In the genomic region with DNA sequence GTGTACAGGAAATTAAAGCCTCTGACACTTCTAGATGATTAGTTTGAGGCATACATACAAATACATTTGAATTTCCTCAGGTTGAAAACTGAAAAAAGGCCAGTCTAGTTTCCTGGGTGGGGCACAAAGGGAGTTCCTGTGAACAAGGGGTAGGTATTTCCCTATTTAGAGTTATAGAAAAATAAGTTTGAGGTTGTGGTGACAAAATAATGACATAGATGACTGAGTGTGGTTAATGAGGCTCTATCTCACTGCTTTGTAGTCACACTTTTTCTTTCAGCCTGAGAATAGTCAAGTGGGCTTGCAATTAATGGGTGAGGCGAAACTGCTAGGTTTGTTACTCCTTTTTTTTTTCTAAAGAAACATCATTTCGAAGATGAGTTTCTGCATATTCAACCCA, we compare ENCODE assay signal across 8 cellular contexts. TPM values are rescaled to one million over a fixed set of nuclear protein-coding genes. Genes with fewer than 3 reads are reported as not detected.
DNase-seq lines count a peak whose midpoint lies in the region; ATAC-seq and TF ChIP-seq lines count a peak whose summit lies in the region.

No MANE protein-coding gene starts in this region.

- H3K27me3 ChIP-seq in left lung, result no peaks in the 10 kb centered on the region

- peaks cover 0 to 2% (median 0%) of the 10 kb centered on the region in 7 donors for H3K9me3 Mint-ChIP-seq in CD14-positive monocyte
- H3K9me3 Mint-ChIP-seq in activated CD4-positive, alpha-beta memory T cell treated with anti-CD3 and anti-CD28 coated beads for 36 hours, result no peaks in the 10 kb centered on the region

- no peak for DNase-seq in CD14-positive monocyte (ENCODE audit: low spot score)
- peak; percentile 48 for DNase-seq in activated CD4-positive, alpha-beta memory T cell treated with anti-CD3 and anti-CD28 coated beads for 36 hours
- no peak for DNase-seq in NCI-H526 treated with DMSO at 0.1 percent for 48 hours (lab: John Stamatoyannopoulos, UW)
- no peak for DNase-seq in left lung
- DNase-seq in NCI-H1105 (lab: John Stamatoyannopoulos, UW), result no peak
- DNase-seq in NCI-H526 (lab: John Stamatoyannopoulos, UW), result no peak

- intact Hi-C loops in CD14-positive monocyte (cut with micrococcal nuclease), result loop anchor here in 1 of 2 donors (10.0 kb wide), 2 partner anchors 87 to 943 kb away; no protein-coding TSS in a partner anchor
- intact Hi-C loops in activated CD4-positive, alpha-beta memory T cell treated with anti-CD3 and anti-CD28 coated beads for 36 hours (cut with micrococcal nuclease), result loop anchor here (1.0 to 10.0 kb wide), 9 partner anchors 86 to 923 kb away; a partner anchor contains a TSS
- intact Hi-C loops in left lung (cut with DNase I), result loop anchor here in 1 of 2 donors (10.0 kb wide), 1 partner anchor 153 kb away; no protein-coding TSS in a partner anchor

- CTCF ChIA-PET in activated CD4-positive, alpha-beta memory T cell treated with anti-CD3 and anti-CD28 coated beads for 36 hours (lab: Charles Lee), result interaction anchor here (1.2 kb wide), 1 partner anchor 152 kb away, joined by 3 read pairs; no protein-coding TSS in a partner anchor

- H3K27ac Mint-ChIP-seq in CD14-positive monocyte, result peak overlapping the region; percentile 87 to 96 (median 93)
- peak overlapping the region; percentile 75 for H3K27ac Mint-ChIP-seq in activated CD4-positive, alpha-beta memory T cell treated with anti-CD3 and anti-CD28 coated beads for 36 hours

- TF ChIP-seq CTCF in CD14-positive monocyte (IDR thresholded peaks at IDR 0.05) (no peak), left lung (IDR thresholded peaks at IDR 0.05) (no peak)

- POLR2A ChIA-PET in activated CD4-positive, alpha-beta memory T cell treated with anti-CD3 and anti-CD28 coated beads for 36 hours (lab: Charles Lee), result interaction anchor here (0.9 kb wide), 1 partner anchor 9 kb away, joined by 3 read pairs; no protein-coding TSS in a partner anchor

- peak; percentile 43 for ATAC-seq in GM19035 (IDR thresholded peaks at IDR 0.05; ENCODE audit: unreplicated experiment)
- peak; percentile 47 for ATAC-seq in HG03139 (IDR thresholded peaks at IDR 0.05; ENCODE audit: unreplicated experiment)
- ATAC-seq in left lung, result no peak

- peaks cover 37 to 80% of the 10 kb centered on the region in 2 donors for H3K4me1 ChIP-seq in left lung

- no peaks in the 10 kb centered on the region for H3K27me3 Mint-ChIP-seq in CD14-positive monocyte (ENCODE audit: low read depth in 3 of 3)
- no peaks in the 10 kb centered on the region for H3K27me3 Mint-ChIP-seq in activated CD4-positive, alpha-beta memory T cell treated with anti-CD3 and anti-CD28 coated beads for 36 hours

- H3K4me3 Mint-ChIP-seq in CD14-positive monocyte, result peak overlapping the region; percentile 6 to 70
- peak overlapping the region; percentile 35 for H3K4me3 Mint-ChIP-seq in activated CD4-positive, alpha-beta memory T cell treated with anti-CD3 and anti-CD28 coated beads for 36 hours

- peaks cover 14 to 51% of the 10 kb centered on the region in 2 donors for H3K36me3 Mint-ChIP-seq in CD14-positive monocyte
- no peaks in the 10 kb centered on the region for H3K36me3 Mint-ChIP-seq in activated CD4-positive, alpha-beta memory T cell treated with anti-CD3 and anti-CD28 coated beads for 36 hours

- no peak overlapping the region for H3K4me3 ChIP-seq in left lung

- no peaks in the 10 kb centered on the region for H3K36me3 ChIP-seq in left lung

- no peaks in the 10 kb centered on the region for H3K9me3 ChIP-seq in left lung

- H3K4me1 Mint-ChIP-seq in CD14-positive monocyte, result peaks cover 78% of the 10 kb centered on the region
- H3K4me1 Mint-ChIP-seq in activated CD4-positive, alpha-beta memory T cell treated with anti-CD3 and anti-CD28 coated beads for 36 hours (ENCODE audit: low read depth), result peaks cover 76% of the 10 kb centered on the region

- peak overlapping the region in 1 of 2 donors; percentile 69 for H3K27ac ChIP-seq in left lung

RNA-seq across cellular contexts. Expression of a gene that starts 4.3 kb away (rescaled TPM):
- 10 to 100 TPM; 53.7 to 62.8 TPM for polyA plus RNA-seq in CD14-positive monocyte
- total RNA-seq in activated CD4-positive, alpha-beta memory T cell treated with anti-CD3 and anti-CD28 coated beads for 36 hours, result 10 to 100 TPM; 10.8 to 12.7 TPM
- total RNA-seq in left lung, result 10 to 100 TPM; 48.4 to 49.0 TPM
